In the genomic region with DNA sequence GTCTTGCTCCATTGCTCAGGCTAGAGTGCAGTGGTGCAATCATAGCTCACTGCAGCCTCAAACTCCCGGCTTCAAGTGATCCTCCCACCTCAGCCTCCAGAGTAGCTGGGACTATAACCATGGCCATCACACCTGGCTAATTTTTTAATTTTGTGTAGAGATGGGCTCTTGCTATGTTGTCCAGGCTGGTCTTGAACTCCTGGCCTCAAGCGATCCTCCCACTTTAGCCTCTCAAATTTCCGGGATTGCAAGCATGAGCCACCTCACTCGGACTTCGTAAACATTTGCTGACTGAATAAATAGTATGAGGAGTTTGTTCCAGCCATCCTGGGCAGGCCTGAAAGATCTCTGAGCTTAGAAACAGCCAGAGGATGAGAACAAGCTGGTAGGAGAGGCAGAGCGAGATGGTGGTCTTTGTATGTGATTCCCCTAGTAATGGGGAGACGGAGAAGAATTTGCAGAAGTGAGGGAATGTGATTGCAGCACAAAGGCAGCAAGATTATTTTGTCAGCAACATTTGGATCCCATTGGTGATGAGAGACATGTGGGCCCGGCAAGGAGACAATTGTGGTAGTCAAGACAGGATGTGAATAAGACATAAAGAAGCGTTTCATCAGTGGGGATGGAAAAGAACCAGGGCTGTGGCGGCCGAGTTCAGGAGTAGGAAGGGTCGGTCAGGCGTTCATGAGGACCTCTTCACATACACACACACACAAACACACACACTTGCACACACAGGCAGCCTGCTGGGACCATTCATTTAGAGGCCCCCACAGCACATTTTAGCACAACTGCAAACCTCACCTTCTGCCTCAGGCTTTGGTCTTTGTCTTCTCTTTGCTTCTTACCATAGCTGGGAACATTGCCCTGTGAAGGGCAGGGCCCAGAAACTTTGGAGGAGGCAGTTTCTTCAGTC, we compare ENCODE assay signal across 9 cellular contexts.
DNase-seq lines count a peak whose midpoint lies in the region; ATAC-seq, FAIRE-seq and TF ChIP-seq lines count a peak whose summit lies in the region.
"Had no signal": no experiment of that assay in that cellular context is flagged by ENCODE, and none has a peak within 500 bp of the region (broad histone marks: within the 10 kb centered on the region; RNA-seq: fewer than 3 reads in every experiment).

No MANE protein-coding gene starts in this region.

- no peaks in the 10 kb centered on the region for H3K27me3 ChIP-seq in muscle layer of colon (ENCODE audit: control insufficient read depth in 1 of 2, insufficient read depth in 2 of 2, low read length in 2 of 2)

- no peaks in the 10 kb centered on the region for H3K9me3 ChIP-seq in muscle layer of colon (ENCODE audit: low read length)

- peaks cover 55% of the 10 kb centered on the region for H3K4me1 ChIP-seq in muscle layer of colon (ENCODE audit: insufficient read depth, low read length)

- peak overlapping the region; percentile 75 for H3K27ac ChIP-seq in muscle layer of colon (ENCODE audit: low read depth, low read length)

- H3K4me3 ChIP-seq in foreskin fibroblast (ENCODE audit: low read depth in 1 of 2, low read length in 2 of 2) (no peak overlapping the region), muscle layer of colon (ENCODE audit: low read depth in 1 of 2, low read length in 2 of 2) (no peak overlapping the region)

- no peak for TF ChIP-seq CTCF in foreskin fibroblast (IDR thresholded peaks at IDR 0.05; ENCODE audit: low read depth, low read length)

- FAIRE-seq in urothelium cell line (lab: Jason Lieb, UNC) = peak; percentile 84

- H3K36me3 ChIP-seq in muscle layer of colon (ENCODE audit: insufficient read depth, low read length) = no peaks in the 10 kb centered on the region

- peak; percentile 37 for DNase-seq in activated effector memory CD4-positive, alpha-beta T cell treated with anti-CD3 and anti-CD28 coated beads, Interleukin-2, amount 50 U/mL, for 16 hours
- DNase-seq in activated effector memory CD4-positive, alpha-beta T cell treated with Interleukin-2 at 50 U/mL for 16 hours = no peak
- peak; percentile 63 to 78 for DNase-seq in foreskin fibroblast
- DNase-seq in urothelium cell line (ENCODE audit: low spot score) = no peak
- DNase-seq in T-helper 1 cell = no peak
- DNase-seq: NCI-H82 had no signal

- no peak for ATAC-seq in GM21576 (IDR thresholded peaks at IDR 0.05; ENCODE audit: unreplicated experiment)
- ATAC-seq in HG02852 (IDR thresholded peaks at IDR 0.05; ENCODE audit: unreplicated experiment) = no peak

- no peak overlapping the region for H3K9ac ChIP-seq in muscle layer of colon (ENCODE audit: low read length)

Comparison
In these comparisons a context has a peak if more than half of its experiments do, and no peak if none do; other contexts are left out.
1. DNase-seq: peak in activated effector memory CD4-positive, alpha-beta T cell treated with anti-CD3 and anti-CD28 coated beads, Interleukin-2, amount 50 U/mL, for 16 hours (single experiment) and foreskin fibroblast (2 of 2); none in activated effector memory CD4-positive, alpha-beta T cell treated with Interleukin-2 at 50 U/mL for 16 hours (single experiment), urothelium cell line (single experiment) and T-helper 1 cell (0 of 5).